ENCODE assay signal across 23 cellular contexts in the genomic region with DNA sequence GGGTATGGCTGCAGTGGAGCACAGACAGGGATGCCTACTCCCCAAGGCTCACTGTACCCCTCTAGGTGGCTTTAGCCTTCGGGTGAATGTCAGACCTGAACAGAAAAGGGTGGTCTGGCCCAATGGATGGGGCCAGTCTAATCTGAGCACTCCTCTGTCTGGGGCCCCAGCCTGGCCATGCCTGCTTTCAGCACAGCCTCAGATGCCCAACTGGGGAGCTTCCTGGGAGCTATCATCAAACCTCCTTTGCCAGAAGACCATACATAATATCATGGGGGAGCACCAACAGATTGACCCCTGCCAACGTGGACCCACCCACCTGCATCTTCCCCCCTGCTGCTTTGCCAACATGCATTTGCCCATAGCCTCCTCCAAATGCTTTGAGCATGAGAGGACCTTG.
DNase-seq lines count a peak whose midpoint lies in the region; ATAC-seq, FAIRE-seq and TF ChIP-seq lines count a peak whose summit lies in the region.
"Had no signal": no experiment of that assay in that cellular context is flagged by ENCODE, and none has a peak within 500 bp of the region (broad histone marks: within the 10 kb centered on the region; RNA-seq: fewer than 3 reads in every experiment).

No MANE protein-coding gene starts in this region.

- no peaks in the 10 kb centered on the region for H3K4me1 ChIP-seq in kidney (ENCODE audit: control insufficient read depth in 1 of 2, insufficient read depth in 1 of 2, low read depth in 1 of 2, low read length in 2 of 2)
- H3K4me1 ChIP-seq in upper lobe of right lung, result no peaks in the 10 kb centered on the region
- no peaks in the 10 kb centered on the region for H3K4me1 ChIP-seq in suprapubic skin
- H3K4me1 ChIP-seq: A549; BE2C; BLaER1 treated with 17β-estradiol and CSF1 and Interleukin-3, amounts not matched to agents 10 nM and 100 nM; Caco-2; HAP-1 had no signal

- no peak for TF ChIP-seq POLR2A in suprapubic skin (IDR thresholded peaks at IDR 0.05)

- 55% methylated on average over 2 of the region's 2 CpGs for WGBS in suprapubic skin

- H3K9ac ChIP-seq in kidney (ENCODE audit: low read length in 2 of 2), result no peak overlapping the region
- H3K9ac ChIP-seq: BLaER1 treated with 17β-estradiol and CSF1 and Interleukin-3, amounts not matched to agents 10 nM and 100 nM had no signal

- H3K9me3 ChIP-seq in kidney (ENCODE audit: control insufficient read depth in 1 of 2, low read length in 2 of 2), result no peaks in the 10 kb centered on the region
- no peaks in the 10 kb centered on the region for H3K9me3 ChIP-seq in upper lobe of right lung
- no peaks in the 10 kb centered on the region for H3K9me3 ChIP-seq in suprapubic skin
- H3K9me3 ChIP-seq: A549; BLaER1 treated with 17β-estradiol and CSF1 and Interleukin-3, amounts not matched to agents 10 nM and 100 nM; Caco-2; HAP-1 had no signal

- ATAC-seq in upper lobe of right lung, result peak; percentile 26
- ATAC-seq: A549; CD8-positive, alpha-beta T cell had no signal

- TF ChIP-seq CTCF in kidney (IDR thresholded peaks at IDR 0.05; ENCODE audit: borderline replicate concordance, extremely low read depth, insufficient read depth) (no peak), upper lobe of right lung (IDR thresholded peaks at IDR 0.05) (no peak), suprapubic skin (IDR thresholded peaks at IDR 0.05) (no peak)

- TF ChIP-seq EP300 in suprapubic skin (IDR thresholded peaks at IDR 0.05), result no peak

- H3K4me3 ChIP-seq in kidney (ENCODE audit: low read length in 2 of 2) (no peak overlapping the region), upper lobe of right lung (no peak overlapping the region), suprapubic skin (no peak overlapping the region)
- H3K4me3 ChIP-seq: A549; BLaER1 treated with 17β-estradiol and CSF1 and Interleukin-3, amounts not matched to agents 10 nM and 100 nM; HAP-1 had no signal

- H3K27me3 ChIP-seq in upper lobe of right lung (no peaks in the 10 kb centered on the region), suprapubic skin (no peaks in the 10 kb centered on the region)
- H3K27me3 ChIP-seq: BE2C; BLaER1 treated with 17β-estradiol and CSF1 and Interleukin-3, amounts not matched to agents 10 nM and 100 nM had no signal

- H3K36me3 ChIP-seq in kidney (ENCODE audit: control insufficient read depth in 1 of 2, insufficient read depth in 2 of 2, low read length in 2 of 2) (no peaks in the 10 kb centered on the region), upper lobe of right lung (no peaks in the 10 kb centered on the region), suprapubic skin (no peaks in the 10 kb centered on the region)
- H3K36me3 ChIP-seq: BE2C; BLaER1 treated with 17β-estradiol and CSF1 and Interleukin-3, amounts not matched to agents 10 nM and 100 nM; HAP-1 had no signal

- no peak for FAIRE-seq in kidney (lab: Jason Lieb, UNC)
- FAIRE-seq: A549, G401.6, GM12892, H54 had no signal

- peak; percentile 22 for DNase-seq in kidney
- DNase-seq in posterior vena cava (ENCODE audit: low spot score), result peak; percentile 58
- no peak for DNase-seq in upper lobe of right lung
- no peak for DNase-seq in suprapubic skin (ENCODE audit: low spot score in 2 of 2)
- no peak for DNase-seq in C1 segment of cervical spinal cord (lab: John Stamatoyannopoulos, UW)
- DNase-seq in RPMI8226, result no peak
- DNase-seq: 8988T; ACHN; AML-193; BE2C; Caco-2; CD4-positive, CD25-positive, alpha-beta regulatory T cell; CD8-positive, alpha-beta T cell; DMS153; DND-41; GOT3; HFFc6 had no signal

- no peak overlapping the region for H3K27ac ChIP-seq in kidney (ENCODE audit: low read depth in 2 of 2, low read length in 2 of 2)
- H3K27ac ChIP-seq in upper lobe of right lung, result no peak overlapping the region
- no peak overlapping the region for H3K27ac ChIP-seq in suprapubic skin
- H3K27ac ChIP-seq: A549; BLaER1 treated with 17β-estradiol and CSF1 and Interleukin-3, amounts not matched to agents 10 nM and 100 nM had no signal

- intact Hi-C loops in kidney (cut with DNase I), result no loop called here
- intact Hi-C loops in posterior vena cava (cut with DNase I), result no loop called here
- intact Hi-C loops in upper lobe of right lung (cut with DNase I), result no loop called here

Comparison
In these comparisons a context has a peak if more than half of its experiments do, and no peak if none do; other contexts are left out.
1. DNase-seq: peak in kidney (single experiment) and posterior vena cava (single experiment); none in upper lobe of right lung (single experiment), suprapubic skin (0 of 2), C1 segment of cervical spinal cord (0 of 14) and RPMI8226 (single experiment).